Comparison of ENCODE assay signal across 1 cellular context in the genomic region with DNA sequence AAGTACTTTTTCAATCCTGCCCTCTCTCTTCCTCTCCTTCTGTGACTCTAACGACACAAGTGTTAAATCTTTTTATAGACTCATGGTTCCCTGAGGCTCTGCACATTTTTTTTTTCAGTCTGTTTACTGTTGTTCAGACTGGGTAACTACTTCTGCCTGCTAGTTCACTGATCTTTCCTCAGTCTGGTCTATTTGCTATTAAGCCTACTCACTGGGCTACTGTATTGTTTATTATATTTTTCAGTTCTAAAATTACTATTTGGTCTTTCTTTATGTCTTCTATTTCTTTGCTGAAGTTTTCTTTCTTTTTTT.
TF ChIP-seq lines count a peak whose summit lies in the region.

No MANE protein-coding gene starts in this region.

TF ChIP-seq in GM23338, 12 proteins besides CTCF, POLR2A, EP300 and RAD21 (continued from another document):
- TF ChIP-seq, protein P1, sequence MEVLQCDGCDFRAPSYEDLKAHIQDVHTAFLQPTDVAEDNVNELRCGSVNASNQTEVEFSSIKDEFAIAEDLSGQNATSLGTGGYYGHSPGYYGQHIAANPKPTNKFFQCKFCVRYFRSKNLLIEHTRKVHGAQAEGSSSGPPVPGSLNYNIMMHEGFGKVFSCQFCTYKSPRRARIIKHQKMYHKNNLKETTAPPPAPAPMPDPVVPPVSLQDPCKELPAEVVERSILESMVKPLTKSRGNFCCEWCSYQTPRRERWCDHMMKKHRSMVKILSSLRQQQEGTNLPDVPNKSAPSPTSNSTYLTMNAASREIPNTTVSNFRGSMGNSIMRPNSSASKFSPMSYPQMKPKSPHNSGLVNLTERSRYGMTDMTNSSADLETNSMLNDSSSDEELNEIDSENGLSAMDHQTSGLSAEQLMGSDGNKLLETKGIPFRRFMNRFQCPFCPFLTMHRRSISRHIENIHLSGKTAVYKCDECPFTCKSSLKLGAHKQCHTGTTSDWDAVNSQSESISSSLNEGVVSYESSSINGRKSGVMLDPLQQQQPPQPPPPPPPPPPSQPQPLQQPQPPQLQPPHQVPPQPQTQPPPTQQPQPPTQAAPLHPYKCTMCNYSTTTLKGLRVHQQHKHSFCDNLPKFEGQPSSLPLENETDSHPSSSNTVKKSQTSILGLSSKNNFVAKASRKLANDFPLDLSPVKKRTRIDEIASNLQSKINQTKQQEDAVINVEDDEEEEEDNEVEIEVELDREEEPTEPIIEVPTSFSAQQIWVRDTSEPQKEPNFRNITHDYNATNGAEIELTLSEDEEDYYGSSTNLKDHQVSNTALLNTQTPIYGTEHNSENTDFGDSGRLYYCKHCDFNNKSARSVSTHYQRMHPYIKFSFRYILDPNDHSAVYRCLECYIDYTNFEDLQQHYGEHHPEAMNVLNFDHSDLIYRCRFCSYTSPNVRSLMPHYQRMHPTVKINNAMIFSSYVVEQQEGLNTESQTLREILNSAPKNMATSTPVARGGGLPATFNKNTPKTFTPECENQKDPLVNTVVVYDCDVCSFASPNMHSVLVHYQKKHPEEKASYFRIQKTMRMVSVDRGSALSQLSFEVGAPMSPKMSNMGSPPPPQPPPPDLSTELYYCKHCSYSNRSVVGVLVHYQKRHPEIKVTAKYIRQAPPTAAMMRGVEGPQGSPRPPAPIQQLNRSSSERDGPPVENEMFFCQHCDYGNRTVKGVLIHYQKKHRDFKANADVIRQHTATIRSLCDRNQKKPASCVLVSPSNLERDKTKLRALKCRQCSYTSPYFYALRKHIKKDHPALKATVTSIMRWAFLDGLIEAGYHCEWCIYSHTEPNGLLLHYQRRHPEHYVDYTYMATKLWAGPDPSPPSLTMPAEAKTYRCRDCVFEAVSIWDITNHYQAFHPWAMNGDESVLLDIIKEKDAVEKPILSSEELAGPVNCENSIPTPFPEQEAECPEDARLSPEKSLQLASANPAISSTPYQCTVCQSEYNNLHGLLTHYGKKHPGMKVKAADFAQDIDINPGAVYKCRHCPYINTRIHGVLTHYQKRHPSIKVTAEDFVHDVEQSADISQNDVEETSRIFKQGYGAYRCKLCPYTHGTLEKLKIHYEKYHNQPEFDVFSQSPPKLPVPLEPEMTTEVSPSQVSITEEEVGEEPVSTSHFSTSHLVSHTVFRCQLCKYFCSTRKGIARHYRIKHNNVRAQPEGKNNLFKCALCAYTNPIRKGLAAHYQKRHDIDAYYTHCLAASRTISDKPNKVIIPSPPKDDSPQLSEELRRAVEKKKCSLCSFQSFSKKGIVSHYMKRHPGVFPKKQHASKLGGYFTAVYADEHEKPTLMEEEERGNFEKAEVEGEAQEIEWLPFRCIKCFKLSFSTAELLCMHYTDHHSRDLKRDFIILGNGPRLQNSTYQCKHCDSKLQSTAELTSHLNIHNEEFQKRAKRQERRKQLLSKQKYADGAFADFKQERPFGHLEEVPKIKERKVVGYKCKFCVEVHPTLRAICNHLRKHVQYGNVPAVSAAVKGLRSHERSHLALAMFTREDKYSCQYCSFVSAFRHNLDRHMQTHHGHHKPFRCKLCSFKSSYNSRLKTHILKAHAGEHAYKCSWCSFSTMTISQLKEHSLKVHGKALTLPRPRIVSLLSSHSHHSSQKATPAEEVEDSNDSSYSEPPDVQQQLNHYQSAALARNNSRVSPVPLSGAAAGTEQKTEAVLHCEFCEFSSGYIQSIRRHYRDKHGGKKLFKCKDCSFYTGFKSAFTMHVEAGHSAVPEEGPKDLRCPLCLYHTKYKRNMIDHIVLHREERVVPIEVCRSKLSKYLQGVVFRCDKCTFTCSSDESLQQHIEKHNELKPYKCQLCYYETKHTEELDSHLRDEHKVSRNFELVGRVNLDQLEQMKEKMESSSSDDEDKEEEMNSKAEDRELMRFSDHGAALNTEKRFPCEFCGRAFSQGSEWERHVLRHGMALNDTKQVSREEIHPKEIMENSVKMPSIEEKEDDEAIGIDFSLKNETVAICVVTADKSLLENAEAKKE (CRISPR knock-in tag; IDR thresholded peaks at IDR 0.05) = no peak
- TF ChIP-seq ZNF114 (CRISPR knock-in tag; IDR thresholded peaks at IDR 0.05) (no peak), JUNB (IDR thresholded peaks at IDR 0.05; ENCODE audit: unreplicated experiment) (no peak), STAT1 (IDR thresholded peaks at IDR 0.05; ENCODE audit: unreplicated experiment) (no peak), ZNF331 (CRISPR knock-in tag; IDR thresholded peaks at IDR 0.05; ENCODE audit: low read depth) (no peak), NANOG (IDR thresholded peaks at IDR 0.05; ENCODE audit: borderline replicate concordance) (no peak)
- TF ChIP-seq, protein P2, sequence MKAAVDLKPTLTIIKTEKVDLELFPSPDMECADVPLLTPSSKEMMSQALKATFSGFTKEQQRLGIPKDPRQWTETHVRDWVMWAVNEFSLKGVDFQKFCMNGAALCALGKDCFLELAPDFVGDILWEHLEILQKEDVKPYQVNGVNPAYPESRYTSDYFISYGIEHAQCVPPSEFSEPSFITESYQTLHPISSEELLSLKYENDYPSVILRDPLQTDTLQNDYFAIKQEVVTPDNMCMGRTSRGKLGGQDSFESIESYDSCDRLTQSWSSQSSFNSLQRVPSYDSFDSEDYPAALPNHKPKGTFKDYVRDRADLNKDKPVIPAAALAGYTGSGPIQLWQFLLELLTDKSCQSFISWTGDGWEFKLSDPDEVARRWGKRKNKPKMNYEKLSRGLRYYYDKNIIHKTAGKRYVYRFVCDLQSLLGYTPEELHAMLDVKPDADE (IDR thresholded peaks at IDR 0.05) = no peak
TF ChIP-seq in GM23338: peak in this region for 0.
